In the genomic region with DNA sequence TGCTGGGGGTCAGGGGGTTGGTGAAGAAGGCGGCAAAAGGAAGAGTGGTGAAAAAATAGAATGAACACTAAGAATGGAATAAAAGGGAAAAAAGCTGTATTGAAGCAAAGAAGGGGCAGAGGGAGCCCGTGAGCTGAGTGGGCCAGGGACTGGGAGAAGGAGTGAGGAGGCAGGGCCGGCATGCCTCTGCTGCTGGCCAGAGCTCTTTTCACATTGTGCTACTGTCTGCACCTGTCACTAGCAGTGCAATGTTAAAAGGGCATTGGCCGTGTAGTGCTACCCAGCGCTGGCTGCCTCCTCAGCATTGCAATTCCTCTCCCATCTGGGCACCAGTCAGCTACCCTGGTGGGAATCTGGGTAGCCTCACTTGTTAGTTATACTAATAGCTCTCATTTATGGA, we compare ENCODE assay signal across 8 cellular contexts. TPM values are rescaled to one million over a fixed set of nuclear protein-coding genes. Genes with fewer than 3 reads are reported as not detected.
DNase-seq lines count a peak whose midpoint lies in the region; ATAC-seq, FAIRE-seq and TF ChIP-seq lines count a peak whose summit lies in the region.

No MANE protein-coding gene starts in this region.

- WGBS in IMR-90 (ENCODE audit: extremely low coverage in 2 of 2, insufficient read length in 1 of 2), 2 experiments: no CpG with 5 or more reads among the region's 5 CpGs
- 38 to 59% (median 48%) methylated on average over 5 of the region's 5 CpGs for WGBS in stomach, 5 donors

- H3K27ac ChIP-seq in IMR-90 (ENCODE audit: insufficient read depth, low read length): no peak overlapping the region
- H3K27ac ChIP-seq in brain microvascular endothelial cell: no peak overlapping the region
- no peak overlapping the region for H3K27ac ChIP-seq in stomach

- intact Hi-C loops in IMR-90 (cut with micrococcal nuclease): loop anchor here (1.0 kb wide), 3 partner anchors 73 to 184 kb away; no protein-coding TSS in a partner anchor
- intact Hi-C loops in stomach (cut with DNase I; ENCODE audit: low total_unique reads): loop anchor here (2.0 to 10.0 kb wide), 2 partner anchors 72 to 296 kb away; no protein-coding TSS in a partner anchor

- peaks cover 23 to 75% of the 10 kb centered on the region in 2 experiments for H3K79me1 ChIP-seq in IMR-90 (ENCODE audit: low read depth in 1 of 2, low read length in 2 of 2)

- H2BK120ac ChIP-seq in IMR-90 (ENCODE audit: low read depth, low read length): no peak overlapping the region

- TF ChIP-seq RAD21 in IMR-90 (IDR thresholded peaks at IDR 0.05; ENCODE audit: low read length): peak; percentile 31

- ATAC-seq in IMR-90 (ENCODE audit: low read depth): no peak

- no peak overlapping the region for H2AFZ ChIP-seq in IMR-90 (replicated peaks; ENCODE audit: low read length, poor library complexity)

- CTCF ChIA-PET in IMR-90 (lab: Yijun Ruan, JAX): interaction anchor here (0.8 to 3.3 kb wide), 10 partner anchors 11 to 873 kb away, joined by 3 to 34 read pairs (median 3); a partner anchor contains a TSS

- no peak for TF ChIP-seq EP300 in stomach (IDR thresholded peaks at IDR 0.05)

- peak overlapping the region; percentile 16; the same call in 1 of the 2 replicates for H3K4me2 ChIP-seq in IMR-90 (ENCODE audit: low read depth, low read length)

- dilution Hi-C loops in IMR-90 (cut with HindIII; ENCODE audit: low sequenced_read_pairs, unreplicated experiment): no loop called here

- H3K18ac ChIP-seq in IMR-90 (ENCODE audit: low read depth, low read length): no peak overlapping the region

- no peak overlapping the region for H2AK9ac ChIP-seq in IMR-90 (replicated peaks; ENCODE audit: low read depth, low read length, poor library complexity)

- no TSS peak for BruUV-seq in IMR-90 (replicated peaks; lab: Mats Ljungman, UMichigan)

- TF ChIP-seq POLR2A in IMR-90 (IDR thresholded peaks at IDR 0.05; ENCODE audit: low read depth, low read length): no peak
- no peak for TF ChIP-seq POLR2A in stomach (IDR thresholded peaks at IDR 0.05)

- H3K9me1 ChIP-seq in IMR-90 (ENCODE audit: insufficient read depth, low read length): peaks cover 14% of the 10 kb centered on the region

- no peak for FAIRE-seq in D721Med (lab: Jason Lieb, UNC)

- H4K91ac ChIP-seq in IMR-90 (ENCODE audit: insufficient read depth, low read depth, low read length): no peak overlapping the region

- no peak overlapping the region for H3K9ac ChIP-seq in IMR-90 (ENCODE audit: low read depth, low read length)

- TF ChIP-seq CTCF in D721Med (IDR thresholded peaks at IDR 0.05; ENCODE audit: insufficient read depth, missing control alignments) (peak; percentile 24), IMR-90 (conservative IDR thresholded peaks at IDR 0.05; ENCODE audit: low read depth, low read length) (peak; percentile 50), brain microvascular endothelial cell (IDR thresholded peaks at IDR 0.05; ENCODE audit: low read depth, low read length, missing control alignments) (peak; percentile 69), stomach (IDR thresholded peaks at IDR 0.05) (no peak)

- H2BK15ac ChIP-seq in IMR-90 (ENCODE audit: low read depth, low read length): no peak overlapping the region

- H3K23ac ChIP-seq in IMR-90 (ENCODE audit: low read depth, low read length): no peak overlapping the region

- H3K36me3 ChIP-seq in IMR-90 (ENCODE audit: control insufficient read depth, insufficient read depth, low read length) (peaks cover 1% of the 10 kb centered on the region; the same call in 1 of the 2 replicates), brain microvascular endothelial cell (replicated peaks) (no peaks in the 10 kb centered on the region), stomach (no peaks in the 10 kb centered on the region)

- H2BK5ac ChIP-seq in IMR-90 (ENCODE audit: low read depth, low read length, poor library complexity, severe bottlenecking): no peak overlapping the region

- peaks cover 18% of the 10 kb centered on the region for H3K4me1 ChIP-seq in IMR-90 (ENCODE audit: control insufficient read depth, insufficient read depth, low read length)
- H3K4me1 ChIP-seq in stomach: peaks cover 25 to 67% (median 55%) of the 10 kb centered on the region in 4 donors

- no peaks in the 10 kb centered on the region for H3K9me3 ChIP-seq in IMR-90 (ENCODE audit: control insufficient read depth, insufficient read depth, low read length)
- H3K9me3 ChIP-seq in stomach: no peaks in the 10 kb centered on the region

- peaks cover 66% of the 10 kb centered on the region for H4K20me1 ChIP-seq in IMR-90 (ENCODE audit: insufficient read depth, low read length)

- no peak overlapping the region for H3K14ac ChIP-seq in IMR-90 (replicated peaks; ENCODE audit: low read depth, low read length)

- POLR2A ChIA-PET in IMR-90 (lab: Charles Lee; ENCODE audit: unreplicated experiment): interaction anchor here (0.7 to 0.9 kb wide), 2 partner anchors 30 to 74 kb away, joined by 3 read pairs; a partner anchor contains a TSS

- H3K4me3 ChIP-seq in IMR-90 (ENCODE audit: insufficient read depth, low read depth, low read length): no peak overlapping the region
- no peak overlapping the region for H3K4me3 ChIP-seq in brain microvascular endothelial cell (ENCODE audit: low read depth, low read length)
- no peak overlapping the region for H3K4me3 ChIP-seq in stomach

- H3K27me3 ChIP-seq in IMR-90 (ENCODE audit: control insufficient read depth, insufficient read depth, low read length): no peaks in the 10 kb centered on the region
- H3K27me3 ChIP-seq in brain microvascular endothelial cell (replicated peaks): no peaks in the 10 kb centered on the region
- H3K27me3 ChIP-seq in stomach: peaks cover 0 to 38% (median 24%) of the 10 kb centered on the region in 3 donors

- no peak overlapping the region for H3K56ac ChIP-seq in IMR-90 (ENCODE audit: extremely low read depth, insufficient read depth, low read length)

- H2AK5ac ChIP-seq in IMR-90 (ENCODE audit: low read depth, low read length): no peak overlapping the region

- no peak for DNase-seq in D721Med (ENCODE audit: insufficient read length, low spot score)
- DNase-seq in IMR-90: no peak
- DNase-seq in brain microvascular endothelial cell: peak; percentile 24
- DNase-seq in myocyte (ENCODE audit: low read depth): peak; percentile 88
- no peak for DNase-seq in DMS79 treated with DMSO at 0.1 percent for 48 hours (lab: John Stamatoyannopoulos, UW)
- no peak for DNase-seq in NCI-H1417 treated with DMSO at 0.1 percent for 48 hours (lab: John Stamatoyannopoulos, UW)
- DNase-seq in GM19238 (ENCODE audit: insufficient read length, low spot score): no peak
- no peak for DNase-seq in stomach

- in situ Hi-C loops in IMR-90 (cut with MboI; ENCODE audit: low sequenced_read_pairs): loop anchor here (5.0 to 10.0 kb wide), 3 partner anchors 74 to 186 kb away; a partner anchor contains a TSS
- in situ Hi-C loops in brain microvascular endothelial cell (cut with HindIII; ENCODE audit: low pct_ligation_motif_present, low sequenced_read_pairs): loop anchor here (10.0 kb wide), 1 partner anchor 76 kb away; a partner anchor contains a TSS

- no peak overlapping the region for H4K8ac ChIP-seq in IMR-90 (ENCODE audit: low read depth in 2 of 2, low read length in 2 of 2)

- no peak overlapping the region for H2BK20ac ChIP-seq in IMR-90 (ENCODE audit: low read depth, low read length)

- H3K4ac ChIP-seq in IMR-90 (ENCODE audit: low read depth, low read length): no peak overlapping the region

- H4K5ac ChIP-seq in IMR-90 (ENCODE audit: low read depth, low read length): no peak overlapping the region

TF ChIP-seq in IMR-90, 13 proteins besides CTCF, POLR2A, EP300 and RAD21 (continues in another document):
- no peak for TF ChIP-seq CHD1 (IDR thresholded peaks at IDR 0.05; ENCODE audit: low read depth, low read length)
- 0 out of 2 replicates have a peak, but pooled peaks have one; percentile 20 for TF ChIP-seq MXI1 (IDR thresholded peaks at IDR 0.05; ENCODE audit: borderline replicate concordance, low read depth, low read length)

RNA-seq across cellular contexts. Expression of a gene that starts 8.7 kb away (rescaled TPM):
- under 0.01 and 0.18 TPM in 2 replicates for total RNA-seq in IMR-90 (2012; rRNA removed)
- 0.57 and 0.79 TPM in 2 replicates for polyA plus RNA-seq in IMR-90 (2012; rRNA removed)
- polyA plus RNA-seq in IMR-90 (2012; cell fraction: cytosol; rRNA removed): 0.54 and 0.74 TPM in 2 replicates
- polyA plus RNA-seq in IMR-90 (2012; cell fraction: nucleus; rRNA removed; ENCODE audit: low replicate concordance): 2.4 and 6.6 TPM in 2 replicates
- 1.2 and 2.2 TPM in 2 replicates for total RNA-seq in myocyte
- polyA plus RNA-seq in myocyte (2012): 1.7 TPM
- total RNA-seq in stomach: 1 to 10 TPM in 1 of 5 donors, under 1 TPM in 1, not detected in 3; 0.29 to 1.5 TPM
- 1 to 10 TPM in 1 of 3 donors, under 1 TPM in 2; 0.62 to 3.2 (median 0.68) TPM for polyA plus RNA-seq in stomach

RNA-seq across cellular contexts. Expression of a gene that starts 16.6 kb away (rescaled TPM):
- total RNA-seq in IMR-90 (2012; rRNA removed): 24.0 and 26.7 TPM in 2 replicates
- polyA plus RNA-seq in IMR-90 (2012; rRNA removed): 16.3 and 16.5 TPM in 2 replicates
- 8.3 and 11.4 TPM in 2 replicates for polyA plus RNA-seq in IMR-90 (2012; cell fraction: cytosol; rRNA removed)
- polyA plus RNA-seq in IMR-90 (2012; cell fraction: nucleus; rRNA removed; ENCODE audit: low replicate concordance): 5.6 and 11.3 TPM in 2 replicates
- total RNA-seq in myocyte: 12.3 and 14.3 TPM in 2 replicates
- polyA plus RNA-seq in myocyte (2012): 11.0 TPM
- 10 to 100 TPM in 3 of 5 donors, 1 to 10 TPM in 1, not detected in 1; 2.7 to 14.0 (median 11.2) TPM for total RNA-seq in stomach
- polyA plus RNA-seq in stomach: 10 to 100 TPM in 1 of 3 donors, 1 to 10 TPM in 2; 7.1 to 14.7 (median 9.2) TPM

RNA-seq across cellular contexts. Expression of a gene that starts 26.9 kb away (rescaled TPM):
- 19.4 and 21.4 TPM in 2 replicates for total RNA-seq in IMR-90 (2012; rRNA removed)
- 44.0 and 45.7 TPM in 2 replicates for polyA plus RNA-seq in IMR-90 (2012; rRNA removed)
- polyA plus RNA-seq in IMR-90 (2012; cell fraction: cytosol; rRNA removed): 31.7 and 39.8 TPM in 2 replicates
- 56.8 and 65.2 TPM in 2 replicates for polyA plus RNA-seq in IMR-90 (2012; cell fraction: nucleus; rRNA removed; ENCODE audit: low replicate concordance)
- total RNA-seq in myocyte: 42.8 and 47.4 TPM in 2 replicates
- polyA plus RNA-seq in myocyte (2012): 63.4 TPM
- total RNA-seq in stomach: 10 to 100 TPM; 21.0 to 72.8 (median 39.8) TPM
- polyA plus RNA-seq in stomach: 10 to 100 TPM; 11.2 to 21.9 (median 14.3) TPM

RNA-seq across cellular contexts. Expression of a gene that starts 43.5 kb away (rescaled TPM):
- total RNA-seq in IMR-90 (2012; rRNA removed): 2.0 and 2.2 TPM in 2 replicates
- polyA plus RNA-seq in IMR-90 (2012; rRNA removed): 27.5 and 30.7 TPM in 2 replicates
- 27.0 and 35.9 TPM in 2 replicates for polyA plus RNA-seq in IMR-90 (2012; cell fraction: cytosol; rRNA removed)
- polyA plus RNA-seq in IMR-90 (2012; cell fraction: nucleus; rRNA removed; ENCODE audit: low replicate concordance): 8.1 and 15.0 TPM in 2 replicates
- 4.1 TPM in 2 replicates for total RNA-seq in myocyte
- polyA plus RNA-seq in myocyte (2012): 12.6 TPM
- total RNA-seq in stomach: 100 to 1,000 TPM in 4 of 5 donors, 10 to 100 TPM in 1; 17.4 to 247 (median 153) TPM
- 100 to 1,000 TPM in 2 of 3 donors, 10 to 100 TPM in 1; 84.4 to 212 (median 111) TPM for polyA plus RNA-seq in stomach

Comparison
In these comparisons a context has a peak if more than half of its experiments do, and no peak if none do; other contexts are left out.
1. DNase-seq: peak in brain microvascular endothelial cell (single experiment) and myocyte (single experiment); none in D721Med (single experiment), IMR-90 (single experiment), DMS79 treated with DMSO at 0.1 percent for 48 hours (single experiment), NCI-H1417 treated with DMSO at 0.1 percent for 48 hours (single experiment), GM19238 (single experiment) and stomach (single experiment).
2. CTCF ChIP-seq: peak in D721Med (single experiment), IMR-90 (single experiment) and brain microvascular endothelial cell (single experiment); none in stomach (0 of 7).